Comparison of ENCODE assay signal across 8 cellular contexts in genomic region chr1:180912801-180913616, GRCh38. TPM values are rescaled to one million over a fixed set of nuclear protein-coding genes. Genes with fewer than 3 reads are reported as not detected.
DNase-seq lines count a peak whose midpoint lies in the region; ATAC-seq and TF ChIP-seq lines count a peak whose summit lies in the region.

Gene KIAA1614, plus strand, starts transcription at chr1:180912897. Its CDS starts 347 bp downstream, at chr1:180913244.

- TF ChIP-seq CTCF in cardiac fibroblast (IDR thresholded peaks at IDR 0.05; ENCODE audit: low read depth, low read length) (no peak), smooth muscle cell (IDR thresholded peaks at IDR 0.05; ENCODE audit: borderline replicate concordance, insufficient read depth, poor library complexity, severe bottlenecking) (no peak)

- H3K36me3 ChIP-seq in CD4-positive, alpha-beta memory T cell (ENCODE audit: insufficient read depth, low read length): no peaks in the 10 kb centered on the region
- H3K36me3 ChIP-seq in smooth muscle cell (ENCODE audit: low read depth): no peaks in the 10 kb centered on the region

- no peak within 1 kb of the TSS for H3K4me3 ChIP-seq in CD4-positive, alpha-beta memory T cell (ENCODE audit: low read length in 2 of 2)
- H3K4me3 ChIP-seq in cardiac fibroblast (replicated peaks in 1 of 2; ENCODE audit: low read depth in 2 of 2, low read length in 2 of 2) (peak within 1 kb of the TSS; percentile 57 to 63), smooth muscle cell (peak within 1 kb of the TSS; percentile 81)

- peak within 1 kb of the TSS; percentile 78 for H2AFZ ChIP-seq in smooth muscle cell (ENCODE audit: low read depth)

- no peak within 1 kb of the TSS for H3K27ac ChIP-seq in CD4-positive, alpha-beta memory T cell (ENCODE audit: low read depth, low read length)
- H3K27ac ChIP-seq in smooth muscle cell (ENCODE audit: low read depth): peak within 1 kb of the TSS; percentile 56

- 3% methylated on average over 30 of the region's 77 CpGs for WGBS in smooth muscle cell (ENCODE audit: low lambda C conversion rate)

- H3K79me2 ChIP-seq in smooth muscle cell (ENCODE audit: low read depth): peaks cover 10% of the 10 kb centered on the region

- H3K4me1 ChIP-seq in CD4-positive, alpha-beta memory T cell (ENCODE audit: insufficient read depth, low read length): no peaks in the 10 kb centered on the region
- H3K4me1 ChIP-seq in smooth muscle cell (ENCODE audit: low read depth): peaks cover 14% of the 10 kb centered on the region

- no peak for DNase-seq in CD4-positive, alpha-beta memory T cell
- DNase-seq in cardiac fibroblast (ENCODE audit: low read depth in 2 of 2) (peak; percentile 45 to 68), islet precursor cell (peak; percentile 71), smooth muscle cell (lab: John Stamatoyannopoulos, UW; ENCODE audit: unreplicated experiment) (no peak)
- DNase-seq in activated naive CD4-positive, alpha-beta T cell treated with anti-CD3 and anti-CD28 coated beads, Interleukin-2, amount 50 U/mL, for 16 hours: no peak

- intact Hi-C loops in CD4-positive, alpha-beta memory T cell (cut with micrococcal nuclease): no loop called here

- H3K36me3 Mint-ChIP-seq in CD4-positive, alpha-beta memory T cell: no peaks in the 10 kb centered on the region

- H3F3A ChIP-seq in smooth muscle cell (ENCODE audit: low read depth): no peaks in the 10 kb centered on the region

- ATAC-seq in HG03175 (IDR thresholded peaks at IDR 0.05; ENCODE audit: unreplicated experiment) (peak; percentile 22), HG02840 (IDR thresholded peaks at IDR 0.05; ENCODE audit: low FRiP score, unreplicated experiment) (no peak), HG03354 (IDR thresholded peaks at IDR 0.05; ENCODE audit: poor library complexity, severe bottlenecking, unreplicated experiment) (no peak)

- H3K4me3 Mint-ChIP-seq in CD4-positive, alpha-beta memory T cell: peak within 1 kb of the TSS in 6 of 8 donors; percentile 24 to 65 (median 52)

- peaks cover 0 to 16% (median 7%) of the 10 kb centered on the region in 4 donors for H3K4me1 Mint-ChIP-seq in CD4-positive, alpha-beta memory T cell

- no peak within 1 kb of the TSS for H3K27ac Mint-ChIP-seq in CD4-positive, alpha-beta memory T cell

- no peaks in the 10 kb centered on the region for H3K27me3 ChIP-seq in CD4-positive, alpha-beta memory T cell (ENCODE audit: insufficient read depth, low read length)
- H3K27me3 ChIP-seq in smooth muscle cell (ENCODE audit: low read depth): no peaks in the 10 kb centered on the region

- H4K20me1 ChIP-seq in smooth muscle cell (ENCODE audit: low read depth): no peaks in the 10 kb centered on the region

- POLR2A ChIA-PET in CD4-positive, alpha-beta memory T cell (lab: Charles Lee; ENCODE audit: partially characterized antibody): no interaction called here

- H3K9me3 ChIP-seq in CD4-positive, alpha-beta memory T cell (ENCODE audit: control insufficient read depth in 1 of 2, low read length in 2 of 2): no peaks in the 10 kb centered on the region
- no peaks in the 10 kb centered on the region for H3K9me3 ChIP-seq in smooth muscle cell (replicated peaks; ENCODE audit: low read depth)

- peak within 1 kb of the TSS; percentile 62 for H3K9ac ChIP-seq in smooth muscle cell (ENCODE audit: low read depth)

- peaks cover 25 to 33% of the 10 kb centered on the region in 2 donors for H3K27me3 Mint-ChIP-seq in CD4-positive, alpha-beta memory T cell

- peak within 1 kb of the TSS; percentile 98 for H3K4me2 ChIP-seq in smooth muscle cell

- H3K9me3 Mint-ChIP-seq in CD4-positive, alpha-beta memory T cell: peaks cover 0 to 1% (median 0%) of the 10 kb centered on the region in 8 donors

- CTCF ChIA-PET in CD4-positive, alpha-beta memory T cell (lab: Charles Lee; ENCODE audit: partially characterized antibody): no interaction called here

RNA-seq across cellular contexts. Expression of gene KIAA1614, which starts in this region (rescaled TPM):
- under 1 TPM; 0.12 to 0.61 TPM for total RNA-seq in CD4-positive, alpha-beta memory T cell
- polyA plus RNA-seq in CD4-positive, alpha-beta memory T cell: not detected
- 3.2 and 8.4 TPM in 2 replicates for total RNA-seq in smooth muscle cell
- polyA plus RNA-seq in smooth muscle cell: 2.9 and 6.8 TPM in 2 replicates

Comparison
In these comparisons a context has a peak if more than half of its experiments do, and no peak if none do; other contexts are left out.
1. DNase-seq: peak in cardiac fibroblast (2 of 2) and islet precursor cell (single experiment); none in CD4-positive, alpha-beta memory T cell (0 of 5), smooth muscle cell (single experiment) and activated naive CD4-positive, alpha-beta T cell treated with anti-CD3 and anti-CD28 coated beads, Interleukin-2, amount 50 U/mL, for 16 hours (single experiment).
2. H3K4me3 ChIP-seq: peak in cardiac fibroblast (2 of 2) and smooth muscle cell (single experiment); none in CD4-positive, alpha-beta memory T cell (0 of 2).